Comparison of ENCODE assay signal across 1 cellular context in the genomic region with DNA sequence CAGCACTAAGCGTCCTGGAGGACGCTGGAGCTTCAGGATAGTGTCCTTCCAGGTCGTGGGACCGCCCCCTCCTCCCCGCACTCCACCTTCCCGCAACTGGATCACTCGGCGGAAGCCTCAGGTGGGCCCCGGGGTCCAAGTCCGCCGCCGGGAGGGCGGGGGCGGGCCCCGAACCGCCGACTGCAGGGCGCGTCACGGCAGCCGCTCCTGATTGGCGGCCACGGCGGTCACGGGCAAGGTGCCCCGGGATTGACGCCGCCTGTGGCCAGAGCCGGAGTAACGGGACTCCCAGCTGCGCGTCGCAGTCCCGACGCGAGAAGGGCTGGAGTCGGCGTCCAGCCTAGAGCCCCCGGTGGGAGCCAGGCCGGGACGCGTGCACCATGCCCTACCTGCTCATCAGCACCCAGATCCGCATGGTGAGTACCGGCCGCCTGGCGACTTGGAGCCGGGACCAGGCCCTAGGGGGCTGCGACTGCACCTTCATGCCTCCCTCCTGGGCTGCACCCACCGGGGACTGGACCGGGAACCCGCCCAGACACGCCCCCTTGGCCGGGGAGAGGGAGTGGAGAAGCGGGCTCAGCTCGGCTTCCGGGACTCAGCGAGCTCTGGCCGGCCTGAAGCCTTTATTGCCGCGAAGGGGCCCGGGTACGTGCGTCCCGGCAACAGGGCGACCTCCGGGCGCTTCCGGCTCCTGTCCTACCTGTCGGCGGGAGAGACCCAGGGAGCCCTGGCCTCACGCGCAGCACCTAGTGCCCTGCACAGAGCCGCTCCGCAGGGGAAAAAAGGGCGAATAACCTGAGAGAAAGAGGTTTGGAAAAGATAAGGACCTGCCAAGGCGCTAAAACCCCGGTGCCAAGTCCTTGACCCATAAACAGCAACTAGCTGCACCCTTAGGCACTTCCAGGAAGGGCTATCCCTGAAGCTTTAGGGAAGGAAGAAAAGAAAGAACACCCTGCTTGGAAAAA.
TF ChIP-seq lines count a peak whose summit lies in the region.

A gene (plus strand): TSS at position 268 of the 965 bp plus-strand sequence. CDS start 113 bp downstream, at position 381.

TF ChIP-seq in K562, 482 proteins besides CTCF, POLR2A, EP300 and RAD21 (continued from another document and continues in another):
- TF ChIP-seq, protein P1, sequence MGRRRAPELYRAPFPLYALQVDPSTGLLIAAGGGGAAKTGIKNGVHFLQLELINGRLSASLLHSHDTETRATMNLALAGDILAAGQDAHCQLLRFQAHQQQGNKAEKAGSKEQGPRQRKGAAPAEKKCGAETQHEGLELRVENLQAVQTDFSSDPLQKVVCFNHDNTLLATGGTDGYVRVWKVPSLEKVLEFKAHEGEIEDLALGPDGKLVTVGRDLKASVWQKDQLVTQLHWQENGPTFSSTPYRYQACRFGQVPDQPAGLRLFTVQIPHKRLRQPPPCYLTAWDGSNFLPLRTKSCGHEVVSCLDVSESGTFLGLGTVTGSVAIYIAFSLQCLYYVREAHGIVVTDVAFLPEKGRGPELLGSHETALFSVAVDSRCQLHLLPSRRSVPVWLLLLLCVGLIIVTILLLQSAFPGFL (CRISPR knock-in tag; IDR thresholded peaks at IDR 0.05), result no peak
- TF ChIP-seq PRMT5 (CRISPR knock-in tag; IDR thresholded peaks at IDR 0.05) (no peak), SMARCB1 (IDR thresholded peaks at IDR 0.05; ENCODE audit: insufficient read length, low read depth) (no peak), SMAD3 (CRISPR knock-in tag; conservative IDR thresholded peaks at IDR 0.05) (no peak), TEAD4 (IDR thresholded peaks at IDR 0.05; ENCODE audit: low read length) (no peak), TEAD4 (CRISPR knock-in tag; IDR thresholded peaks at IDR 0.05; ENCODE audit: borderline replicate concordance) (no peak), ZNF282 (CRISPR knock-in tag; IDR thresholded peaks at IDR 0.05) (peak; percentile 83), NCOA6 (IDR thresholded peaks at IDR 0.05) (no peak), MED1 (CRISPR knock-in tag; IDR thresholded peaks at IDR 0.05; ENCODE audit: borderline replicate concordance) (no peak), OTX1 (CRISPR knock-in tag; IDR thresholded peaks at IDR 0.05) (no peak), ETV6 (IDR thresholded peaks at IDR 0.05; ENCODE audit: borderline replicate concordance in 1 of 2, low read depth in 2 of 2, low read length in 1 of 2) (no peak), ETV6 (CRISPR knock-in tag; IDR thresholded peaks at IDR 0.05; ENCODE audit: borderline replicate concordance) (no peak; the same call in 1 of the 2 replicates), ZNF431 (CRISPR knock-in tag; IDR thresholded peaks at IDR 0.05) (peak; percentile 49; the same call in 1 of the 2 replicates), ZKSCAN1 (IDR thresholded peaks at IDR 0.05; ENCODE audit: low read depth, low read length) (no peak), HLTF (IDR thresholded peaks at IDR 0.05) (no peak), YY1 (IDR thresholded peaks at IDR 0.05; ENCODE audit: borderline replicate concordance in 1 of 3, control insufficient read depth in 1 of 3, extremely low read depth in 1 of 3, insufficient read depth in 3 of 3, insufficient read length in 1 of 3, insufficient replicate concordance in 2 of 3, low read depth in 1 of 3, low read length in 2 of 3) (peak in 1 of 3 experiments; percentile 64), ZNF23 (CRISPR knock-in tag; IDR thresholded peaks at IDR 0.05) (no peak), SETDB1 (IDR thresholded peaks at IDR 0.05; ENCODE audit: low read length) (no peak), RAD51 (IDR thresholded peaks at IDR 0.05; ENCODE audit: borderline replicate concordance, low read depth) (no peak), XRCC3 (IDR thresholded peaks at IDR 0.05) (no peak), GTF2F1 (IDR thresholded peaks at IDR 0.05; ENCODE audit: low read depth, low read length) (no peak)
- TF ChIP-seq, protein P2, sequence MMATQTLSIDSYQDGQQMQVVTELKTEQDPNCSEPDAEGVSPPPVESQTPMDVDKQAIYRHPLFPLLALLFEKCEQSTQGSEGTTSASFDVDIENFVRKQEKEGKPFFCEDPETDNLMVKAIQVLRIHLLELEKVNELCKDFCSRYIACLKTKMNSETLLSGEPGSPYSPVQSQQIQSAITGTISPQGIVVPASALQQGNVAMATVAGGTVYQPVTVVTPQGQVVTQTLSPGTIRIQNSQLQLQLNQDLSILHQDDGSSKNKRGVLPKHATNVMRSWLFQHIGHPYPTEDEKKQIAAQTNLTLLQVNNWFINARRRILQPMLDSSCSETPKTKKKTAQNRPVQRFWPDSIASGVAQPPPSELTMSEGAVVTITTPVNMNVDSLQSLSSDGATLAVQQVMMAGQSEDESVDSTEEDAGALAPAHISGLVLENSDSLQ (IDR thresholded peaks at IDR 0.05), result peak; percentile 93
- TF ChIP-seq, protein P3, sequence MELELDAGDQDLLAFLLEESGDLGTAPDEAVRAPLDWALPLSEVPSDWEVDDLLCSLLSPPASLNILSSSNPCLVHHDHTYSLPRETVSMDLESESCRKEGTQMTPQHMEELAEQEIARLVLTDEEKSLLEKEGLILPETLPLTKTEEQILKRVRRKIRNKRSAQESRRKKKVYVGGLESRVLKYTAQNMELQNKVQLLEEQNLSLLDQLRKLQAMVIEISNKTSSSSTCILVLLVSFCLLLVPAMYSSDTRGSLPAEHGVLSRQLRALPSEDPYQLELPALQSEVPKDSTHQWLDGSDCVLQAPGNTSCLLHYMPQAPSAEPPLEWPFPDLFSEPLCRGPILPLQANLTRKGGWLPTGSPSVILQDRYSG (tag; conservative IDR thresholded peaks at IDR 0.05; ENCODE audit: low read depth), result no peak
- TF ChIP-seq, protein P4, sequence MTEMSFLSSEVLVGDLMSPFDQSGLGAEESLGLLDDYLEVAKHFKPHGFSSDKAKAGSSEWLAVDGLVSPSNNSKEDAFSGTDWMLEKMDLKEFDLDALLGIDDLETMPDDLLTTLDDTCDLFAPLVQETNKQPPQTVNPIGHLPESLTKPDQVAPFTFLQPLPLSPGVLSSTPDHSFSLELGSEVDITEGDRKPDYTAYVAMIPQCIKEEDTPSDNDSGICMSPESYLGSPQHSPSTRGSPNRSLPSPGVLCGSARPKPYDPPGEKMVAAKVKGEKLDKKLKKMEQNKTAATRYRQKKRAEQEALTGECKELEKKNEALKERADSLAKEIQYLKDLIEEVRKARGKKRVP (CRISPR knock-in tag; IDR thresholded peaks at IDR 0.05), result no peak
- TF ChIP-seq, protein P5, sequence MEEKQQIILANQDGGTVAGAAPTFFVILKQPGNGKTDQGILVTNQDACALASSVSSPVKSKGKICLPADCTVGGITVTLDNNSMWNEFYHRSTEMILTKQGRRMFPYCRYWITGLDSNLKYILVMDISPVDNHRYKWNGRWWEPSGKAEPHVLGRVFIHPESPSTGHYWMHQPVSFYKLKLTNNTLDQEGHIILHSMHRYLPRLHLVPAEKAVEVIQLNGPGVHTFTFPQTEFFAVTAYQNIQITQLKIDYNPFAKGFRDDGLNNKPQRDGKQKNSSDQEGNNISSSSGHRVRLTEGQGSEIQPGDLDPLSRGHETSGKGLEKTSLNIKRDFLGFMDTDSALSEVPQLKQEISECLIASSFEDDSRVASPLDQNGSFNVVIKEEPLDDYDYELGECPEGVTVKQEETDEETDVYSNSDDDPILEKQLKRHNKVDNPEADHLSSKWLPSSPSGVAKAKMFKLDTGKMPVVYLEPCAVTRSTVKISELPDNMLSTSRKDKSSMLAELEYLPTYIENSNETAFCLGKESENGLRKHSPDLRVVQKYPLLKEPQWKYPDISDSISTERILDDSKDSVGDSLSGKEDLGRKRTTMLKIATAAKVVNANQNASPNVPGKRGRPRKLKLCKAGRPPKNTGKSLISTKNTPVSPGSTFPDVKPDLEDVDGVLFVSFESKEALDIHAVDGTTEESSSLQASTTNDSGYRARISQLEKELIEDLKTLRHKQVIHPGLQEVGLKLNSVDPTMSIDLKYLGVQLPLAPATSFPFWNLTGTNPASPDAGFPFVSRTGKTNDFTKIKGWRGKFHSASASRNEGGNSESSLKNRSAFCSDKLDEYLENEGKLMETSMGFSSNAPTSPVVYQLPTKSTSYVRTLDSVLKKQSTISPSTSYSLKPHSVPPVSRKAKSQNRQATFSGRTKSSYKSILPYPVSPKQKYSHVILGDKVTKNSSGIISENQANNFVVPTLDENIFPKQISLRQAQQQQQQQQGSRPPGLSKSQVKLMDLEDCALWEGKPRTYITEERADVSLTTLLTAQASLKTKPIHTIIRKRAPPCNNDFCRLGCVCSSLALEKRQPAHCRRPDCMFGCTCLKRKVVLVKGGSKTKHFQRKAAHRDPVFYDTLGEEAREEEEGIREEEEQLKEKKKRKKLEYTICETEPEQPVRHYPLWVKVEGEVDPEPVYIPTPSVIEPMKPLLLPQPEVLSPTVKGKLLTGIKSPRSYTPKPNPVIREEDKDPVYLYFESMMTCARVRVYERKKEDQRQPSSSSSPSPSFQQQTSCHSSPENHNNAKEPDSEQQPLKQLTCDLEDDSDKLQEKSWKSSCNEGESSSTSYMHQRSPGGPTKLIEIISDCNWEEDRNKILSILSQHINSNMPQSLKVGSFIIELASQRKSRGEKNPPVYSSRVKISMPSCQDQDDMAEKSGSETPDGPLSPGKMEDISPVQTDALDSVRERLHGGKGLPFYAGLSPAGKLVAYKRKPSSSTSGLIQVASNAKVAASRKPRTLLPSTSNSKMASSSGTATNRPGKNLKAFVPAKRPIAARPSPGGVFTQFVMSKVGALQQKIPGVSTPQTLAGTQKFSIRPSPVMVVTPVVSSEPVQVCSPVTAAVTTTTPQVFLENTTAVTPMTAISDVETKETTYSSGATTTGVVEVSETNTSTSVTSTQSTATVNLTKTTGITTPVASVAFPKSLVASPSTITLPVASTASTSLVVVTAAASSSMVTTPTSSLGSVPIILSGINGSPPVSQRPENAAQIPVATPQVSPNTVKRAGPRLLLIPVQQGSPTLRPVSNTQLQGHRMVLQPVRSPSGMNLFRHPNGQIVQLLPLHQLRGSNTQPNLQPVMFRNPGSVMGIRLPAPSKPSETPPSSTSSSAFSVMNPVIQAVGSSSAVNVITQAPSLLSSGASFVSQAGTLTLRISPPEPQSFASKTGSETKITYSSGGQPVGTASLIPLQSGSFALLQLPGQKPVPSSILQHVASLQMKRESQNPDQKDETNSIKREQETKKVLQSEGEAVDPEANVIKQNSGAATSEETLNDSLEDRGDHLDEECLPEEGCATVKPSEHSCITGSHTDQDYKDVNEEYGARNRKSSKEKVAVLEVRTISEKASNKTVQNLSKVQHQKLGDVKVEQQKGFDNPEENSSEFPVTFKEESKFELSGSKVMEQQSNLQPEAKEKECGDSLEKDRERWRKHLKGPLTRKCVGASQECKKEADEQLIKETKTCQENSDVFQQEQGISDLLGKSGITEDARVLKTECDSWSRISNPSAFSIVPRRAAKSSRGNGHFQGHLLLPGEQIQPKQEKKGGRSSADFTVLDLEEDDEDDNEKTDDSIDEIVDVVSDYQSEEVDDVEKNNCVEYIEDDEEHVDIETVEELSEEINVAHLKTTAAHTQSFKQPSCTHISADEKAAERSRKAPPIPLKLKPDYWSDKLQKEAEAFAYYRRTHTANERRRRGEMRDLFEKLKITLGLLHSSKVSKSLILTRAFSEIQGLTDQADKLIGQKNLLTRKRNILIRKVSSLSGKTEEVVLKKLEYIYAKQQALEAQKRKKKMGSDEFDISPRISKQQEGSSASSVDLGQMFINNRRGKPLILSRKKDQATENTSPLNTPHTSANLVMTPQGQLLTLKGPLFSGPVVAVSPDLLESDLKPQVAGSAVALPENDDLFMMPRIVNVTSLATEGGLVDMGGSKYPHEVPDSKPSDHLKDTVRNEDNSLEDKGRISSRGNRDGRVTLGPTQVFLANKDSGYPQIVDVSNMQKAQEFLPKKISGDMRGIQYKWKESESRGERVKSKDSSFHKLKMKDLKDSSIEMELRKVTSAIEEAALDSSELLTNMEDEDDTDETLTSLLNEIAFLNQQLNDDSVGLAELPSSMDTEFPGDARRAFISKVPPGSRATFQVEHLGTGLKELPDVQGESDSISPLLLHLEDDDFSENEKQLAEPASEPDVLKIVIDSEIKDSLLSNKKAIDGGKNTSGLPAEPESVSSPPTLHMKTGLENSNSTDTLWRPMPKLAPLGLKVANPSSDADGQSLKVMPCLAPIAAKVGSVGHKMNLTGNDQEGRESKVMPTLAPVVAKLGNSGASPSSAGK (IDR thresholded peaks at IDR 0.05), result peak; percentile 85; the same call in 1 of the 2 replicates
- TF ChIP-seq, protein P6, sequence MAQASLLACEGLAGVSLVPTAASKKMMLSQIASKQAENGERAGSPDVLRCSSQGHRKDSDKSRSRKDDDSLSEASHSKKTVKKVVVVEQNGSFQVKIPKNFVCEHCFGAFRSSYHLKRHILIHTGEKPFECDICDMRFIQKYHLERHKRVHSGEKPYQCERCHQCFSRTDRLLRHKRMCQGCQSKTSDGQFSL (CRISPR knock-in tag; IDR thresholded peaks at IDR 0.05), result peak; percentile 55; the same call in 1 of the 2 replicates
- TF ChIP-seq, protein P6 (tag; IDR thresholded peaks at IDR 0.05), result no peak
- TF ChIP-seq, protein P7, sequence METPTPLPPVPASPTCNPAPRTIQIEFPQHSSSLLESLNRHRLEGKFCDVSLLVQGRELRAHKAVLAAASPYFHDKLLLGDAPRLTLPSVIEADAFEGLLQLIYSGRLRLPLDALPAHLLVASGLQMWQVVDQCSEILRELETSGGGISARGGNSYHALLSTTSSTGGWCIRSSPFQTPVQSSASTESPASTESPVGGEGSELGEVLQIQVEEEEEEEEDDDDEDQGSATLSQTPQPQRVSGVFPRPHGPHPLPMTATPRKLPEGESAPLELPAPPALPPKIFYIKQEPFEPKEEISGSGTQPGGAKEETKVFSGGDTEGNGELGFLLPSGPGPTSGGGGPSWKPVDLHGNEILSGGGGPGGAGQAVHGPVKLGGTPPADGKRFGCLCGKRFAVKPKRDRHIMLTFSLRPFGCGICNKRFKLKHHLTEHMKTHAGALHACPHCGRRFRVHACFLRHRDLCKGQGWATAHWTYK (CRISPR knock-in tag; IDR thresholded peaks at IDR 0.05), result no peak
- TF ChIP-seq, protein P8, sequence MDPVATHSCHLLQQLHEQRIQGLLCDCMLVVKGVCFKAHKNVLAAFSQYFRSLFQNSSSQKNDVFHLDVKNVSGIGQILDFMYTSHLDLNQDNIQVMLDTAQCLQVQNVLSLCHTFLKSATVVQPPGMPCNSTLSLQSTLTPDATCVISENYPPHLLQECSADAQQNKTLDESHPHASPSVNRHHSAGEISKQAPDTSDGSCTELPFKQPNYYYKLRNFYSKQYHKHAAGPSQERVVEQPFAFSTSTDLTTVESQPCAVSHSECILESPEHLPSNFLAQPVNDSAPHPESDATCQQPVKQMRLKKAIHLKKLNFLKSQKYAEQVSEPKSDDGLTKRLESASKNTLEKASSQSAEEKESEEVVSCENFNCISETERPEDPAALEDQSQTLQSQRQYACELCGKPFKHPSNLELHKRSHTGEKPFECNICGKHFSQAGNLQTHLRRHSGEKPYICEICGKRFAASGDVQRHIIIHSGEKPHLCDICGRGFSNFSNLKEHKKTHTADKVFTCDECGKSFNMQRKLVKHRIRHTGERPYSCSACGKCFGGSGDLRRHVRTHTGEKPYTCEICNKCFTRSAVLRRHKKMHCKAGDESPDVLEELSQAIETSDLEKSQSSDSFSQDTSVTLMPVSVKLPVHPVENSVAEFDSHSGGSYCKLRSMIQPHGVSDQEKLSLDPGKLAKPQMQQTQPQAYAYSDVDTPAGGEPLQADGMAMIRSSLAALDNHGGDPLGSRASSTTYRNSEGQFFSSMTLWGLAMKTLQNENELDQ (CRISPR knock-in tag; IDR thresholded peaks at IDR 0.05; ENCODE audit: borderline replicate concordance), result no peak
